Comparison of ENCODE assay signal across 7 cellular contexts in genomic region chr6:113886512-113886911, GRCh38.
"Had no signal": no experiment of that assay in that cellular context is flagged by ENCODE, and none has a peak within 500 bp of the region (broad histone marks: within the 10 kb centered on the region; RNA-seq: fewer than 3 reads in every experiment).

No MANE protein-coding gene starts in this region.

- DNase-seq: Karpas-422, Kasumi-1, KBM-7, KG1 had no signal

- FAIRE-seq: HTR-8/SVneo had no signal

- H3K4me2 ChIP-seq: KMS-11 had no signal

- H3K9ac ChIP-seq: KMS-11 had no signal

- H3K27ac ChIP-seq: HL-60, KMS-11 had no signal
